ENCODE assay signal across 14 cellular contexts in the genomic region with DNA sequence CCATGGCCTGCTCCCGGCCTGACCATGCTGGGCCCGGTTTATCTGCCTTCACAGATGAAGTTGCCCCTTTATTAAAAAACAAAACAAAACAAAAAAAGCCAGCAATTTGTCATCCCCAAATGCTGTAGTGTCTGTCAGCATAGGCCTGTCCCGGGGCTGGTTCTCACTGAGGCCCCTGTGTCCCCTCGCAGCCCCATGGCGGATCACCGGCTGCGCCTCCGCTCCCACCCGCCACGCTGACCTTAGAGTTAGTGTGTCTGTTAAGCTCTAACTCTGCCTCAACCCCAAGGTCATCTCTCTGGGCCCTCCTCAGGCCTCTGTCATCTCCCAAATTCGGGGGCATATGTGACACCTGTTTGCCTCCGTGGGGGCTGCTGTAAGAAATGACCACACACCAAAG. TPM values are rescaled to one million over a fixed set of nuclear protein-coding genes. Genes with fewer than 3 reads are reported as not detected.
DNase-seq lines count a peak whose midpoint lies in the region; ATAC-seq and TF ChIP-seq lines count a peak whose summit lies in the region.
"Had no signal": no experiment of that assay in that cellular context is flagged by ENCODE, and none has a peak within 500 bp of the region (broad histone marks: within the 10 kb centered on the region; RNA-seq: fewer than 3 reads in every experiment).

No MANE protein-coding gene starts in this region.

- H3K27me3 Mint-ChIP-seq in dendritic cell treated with granulocyte-macrophage colony-stimulating factor and Interleukin-4, amounts not matched to agents 40 ng/mL and 50 ng/mL, for 4 days = peaks cover 5% of the 10 kb centered on the region

- H3K9me3 ChIP-seq in left ventricle myocardium inferior (replicated peaks) (no peaks in the 10 kb centered on the region), neutrophil (no peaks in the 10 kb centered on the region)

- 90% methylated on average over 12 of the region's 12 CpGs for WGBS in urinary bladder

- peaks cover 50% of the 10 kb centered on the region for H3K4me1 Mint-ChIP-seq in dendritic cell treated with granulocyte-macrophage colony-stimulating factor and Interleukin-4, amounts not matched to agents 40 ng/mL and 50 ng/mL, for 4 days (ENCODE audit: low read depth)

- H3K9me3 Mint-ChIP-seq in dendritic cell treated with granulocyte-macrophage colony-stimulating factor and Interleukin-4, amounts not matched to agents 40 ng/mL and 50 ng/mL, for 4 days = no peaks in the 10 kb centered on the region
- H3K9me3 Mint-ChIP-seq: activated T-cell treated with anti-CD3 and anti-CD28 coated beads, Interleukin-2, amount 50 U/mL, for 4 hours had no signal

- no peak overlapping the region for H3K4me3 Mint-ChIP-seq in dendritic cell treated with granulocyte-macrophage colony-stimulating factor and Interleukin-4, amounts not matched to agents 40 ng/mL and 50 ng/mL, for 4 days
- H3K4me3 Mint-ChIP-seq: activated T-cell treated with anti-CD3 and anti-CD28 coated beads, Interleukin-2, amount 50 U/mL, for 4 hours had no signal

- no peak for TF ChIP-seq CTCF in left ventricle myocardium inferior (IDR thresholded peaks at IDR 0.05; ENCODE audit: borderline replicate concordance)
- no peak for TF ChIP-seq CTCF in neutrophil (IDR thresholded peaks at IDR 0.05)

- H3K4me3 ChIP-seq in left ventricle myocardium inferior = no peak overlapping the region
- H3K4me3 ChIP-seq in neutrophil (ENCODE audit: low read depth in 1 of 2, low read length in 1 of 2) = no peak overlapping the region
- H3K4me3 ChIP-seq in urinary bladder (ENCODE audit: low read depth, low read length) = no peak overlapping the region
- H3K4me3 ChIP-seq: smooth muscle cell had no signal

- DNase-seq in left ventricle myocardium inferior = no peak
- DNase-seq in Right ventricle myocardium inferior (ENCODE audit: missing footprints) = no peak
- no peak for DNase-seq in AG20443 (ENCODE audit: low spot score)
- DNase-seq: activated T-cell treated with anti-CD3 and anti-CD28 coated beads, Interleukin-2, amount 50 U/mL, for 4 hours; C1 segment of cervical spinal cord; central memory CD4-positive, alpha-beta T cell; NCI-H1930; stimulated activated CD8-positive, alpha-beta memory T cell treated with anti-CD3 and anti-CD28 coated beads, Interleukin-4, amount 100 ng/mL, for 48 hours had no signal

- H3K36me3 Mint-ChIP-seq in dendritic cell treated with granulocyte-macrophage colony-stimulating factor and Interleukin-4, amounts not matched to agents 40 ng/mL and 50 ng/mL, for 4 days (ENCODE audit: low read depth) = no peaks in the 10 kb centered on the region

- ATAC-seq in Right ventricle myocardium inferior (no peak), HG03469 (IDR thresholded peaks at IDR 0.05; ENCODE audit: unreplicated experiment) (no peak), HG03097 (IDR thresholded peaks at IDR 0.05; ENCODE audit: low FRiP score, unreplicated experiment) (no peak)
- ATAC-seq: activated T-cell treated with anti-CD3 and anti-CD28 coated beads, Interleukin-2, amount 50 U/mL, for 4 hours had no signal

- intact Hi-C loops in left ventricle myocardium inferior (cut with micrococcal nuclease) (no loop called here), Right ventricle myocardium inferior (cut with DNase I) (loop anchor here (5.0 kb wide), 1 partner anchor 36 kb away; no protein-coding TSS in a partner anchor)
- intact Hi-C loops in dendritic cell treated with granulocyte-macrophage colony-stimulating factor and Interleukin-4, amounts not matched to agents 40 ng/mL and 50 ng/mL, for 4 days (cut with micrococcal nuclease) = no loop called here

- H3K4me1 ChIP-seq in left ventricle myocardium inferior (peaks cover 73% of the 10 kb centered on the region), neutrophil (ENCODE audit: control insufficient read depth in 1 of 2, insufficient read depth in 1 of 2, low read depth in 1 of 2, low read length in 1 of 2) (peaks cover 43% of the 10 kb centered on the region in 2 experiments), urinary bladder (ENCODE audit: insufficient read depth) (no peaks in the 10 kb centered on the region)

- H3K36me3 ChIP-seq in left ventricle myocardium inferior = peaks cover 18% of the 10 kb centered on the region
- H3K36me3 ChIP-seq in neutrophil = no peaks in the 10 kb centered on the region
- no peaks in the 10 kb centered on the region for H3K36me3 ChIP-seq in urinary bladder (ENCODE audit: insufficient read depth)

- H3K27ac ChIP-seq in left ventricle myocardium inferior (replicated peaks) (peak overlapping the region; percentile 96), neutrophil (peak overlapping the region; percentile 98), urinary bladder (ENCODE audit: low read depth) (peak overlapping the region; percentile 86)

- no peaks in the 10 kb centered on the region for H3K27me3 ChIP-seq in left ventricle myocardium inferior (ENCODE audit: low read depth)
- no peaks in the 10 kb centered on the region for H3K27me3 ChIP-seq in neutrophil

- H3K27ac Mint-ChIP-seq in dendritic cell treated with granulocyte-macrophage colony-stimulating factor and Interleukin-4, amounts not matched to agents 40 ng/mL and 50 ng/mL, for 4 days = peak overlapping the region; percentile 94

RNA-seq across cellular contexts. Expression of a gene that starts 11.1 kb away (rescaled TPM):
- 12.7 TPM for total RNA-seq in left ventricle myocardium inferior
- 15.5 TPM for total RNA-seq in Right ventricle myocardium inferior
- 1.4 TPM for total RNA-seq in urinary bladder
- polyA plus RNA-seq in urinary bladder = 24.8 TPM

RNA-seq across cellular contexts. Expression of a gene that starts 55.3 kb away (rescaled TPM):
- not detected for total RNA-seq in left ventricle myocardium inferior
- not detected for total RNA-seq in Right ventricle myocardium inferior
- total RNA-seq in urinary bladder = 0.05 TPM
- 0.34 TPM for polyA plus RNA-seq in urinary bladder
- polyA plus RNA-seq: smooth muscle cell had no signal
